In the genomic region with DNA sequence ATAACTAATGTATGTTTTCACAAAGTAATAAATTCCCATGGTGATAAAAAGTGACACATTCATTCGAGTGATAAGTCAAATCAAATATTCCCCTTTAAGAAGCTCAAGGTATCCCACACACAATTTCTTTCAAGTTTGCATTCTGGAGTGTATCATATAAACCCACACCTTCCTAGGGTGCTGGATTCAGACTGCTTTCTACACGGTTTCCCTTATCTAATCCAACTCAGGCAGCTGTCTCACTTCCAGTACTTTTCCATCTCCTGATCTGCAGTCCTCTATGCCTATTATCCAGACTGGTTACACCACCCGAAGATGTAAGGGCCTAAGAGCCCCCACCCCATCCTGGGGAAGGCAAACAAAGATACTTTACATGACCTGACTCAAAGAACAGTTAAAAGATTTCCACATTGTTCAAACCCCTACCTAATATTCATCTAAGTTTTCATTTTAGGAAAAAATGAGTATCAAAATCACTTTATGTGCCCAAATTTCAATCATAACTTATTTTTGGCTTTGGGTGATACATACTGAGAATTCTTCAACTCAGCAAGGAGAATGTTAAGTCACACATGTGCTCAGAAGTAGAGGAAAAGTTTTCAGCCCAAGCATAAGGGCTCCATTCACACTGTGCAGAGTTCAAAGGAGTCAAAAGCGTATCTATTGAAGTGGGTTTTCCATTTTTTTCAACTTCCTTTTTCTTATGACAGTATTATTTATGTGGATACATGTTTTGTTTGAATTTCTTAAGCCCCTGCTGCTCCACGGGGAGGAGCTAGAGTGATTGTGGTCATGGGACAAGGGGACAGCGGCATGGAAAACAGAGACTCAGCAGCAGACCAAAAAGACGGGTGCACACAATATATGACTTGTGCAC, we compare ENCODE assay signal across 8 cellular contexts. TPM values are rescaled to one million over a fixed set of nuclear protein-coding genes. Genes with fewer than 3 reads are reported as not detected.
DNase-seq lines count a peak whose midpoint lies in the region; ATAC-seq and TF ChIP-seq lines count a peak whose summit lies in the region.

No MANE protein-coding gene starts in this region.

- H3K4me2 ChIP-seq in hepatocyte (peak overlapping the region; percentile 67), Karpas-422 (ENCODE audit: low read depth, low read length, poor library complexity, severe bottlenecking) (no peak overlapping the region)

- H3K4me1 ChIP-seq in hepatocyte (ENCODE audit: insufficient read depth) (peaks cover 42% of the 10 kb centered on the region), spleen (peaks cover 35 to 90% (median 67%) of the 10 kb centered on the region in 6 donors), Karpas-422 (ENCODE audit: low read length) (peaks cover 33% of the 10 kb centered on the region)

- H3K9ac ChIP-seq in Karpas-422 (ENCODE audit: low read length) = no peak overlapping the region

- H3K36me3 ChIP-seq in hepatocyte (replicated peaks; ENCODE audit: insufficient read depth, low read depth) (no peaks in the 10 kb centered on the region), spleen (no peaks in the 10 kb centered on the region), Karpas-422 (ENCODE audit: insufficient read depth, low read length) (no peaks in the 10 kb centered on the region)

- no peaks in the 10 kb centered on the region for H3K9me3 ChIP-seq in hepatocyte (ENCODE audit: low read depth)
- H3K9me3 ChIP-seq in spleen = no peaks in the 10 kb centered on the region
- no peaks in the 10 kb centered on the region for H3K9me3 ChIP-seq in Karpas-422 (ENCODE audit: low read length)

- peak overlapping the region; percentile 93 for H3K27ac Mint-ChIP-seq in activated naive CD4-positive, alpha-beta T cell treated with anti-CD3 and anti-CD28 coated beads for 36 hours

- H3K9me3 Mint-ChIP-seq in activated naive CD4-positive, alpha-beta T cell treated with anti-CD3 and anti-CD28 coated beads for 36 hours = no peaks in the 10 kb centered on the region

- ATAC-seq in GM21528 (IDR thresholded peaks at IDR 0.05; ENCODE audit: low FRiP score, unreplicated experiment) (no peak), GM18868 (IDR thresholded peaks at IDR 0.05; ENCODE audit: unreplicated experiment) (no peak)

- H3K27me3 ChIP-seq in hepatocyte = no peaks in the 10 kb centered on the region
- H3K27me3 ChIP-seq in spleen (replicated peaks in 1 of 7) = no peaks in the 10 kb centered on the region
- H3K27me3 ChIP-seq in Karpas-422 (ENCODE audit: low read length) = no peaks in the 10 kb centered on the region

- no peaks in the 10 kb centered on the region for H3K9me2 ChIP-seq in hepatocyte (replicated peaks; ENCODE audit: insufficient read depth)
- H3K9me2 ChIP-seq in Karpas-422 (replicated peaks; ENCODE audit: insufficient read depth, low read length) = no peaks in the 10 kb centered on the region

- no peak for TF ChIP-seq POLR2A in spleen (IDR thresholded peaks at IDR 0.05)

- H3K27ac ChIP-seq in hepatocyte (peak overlapping the region; percentile 96), spleen (peak overlapping the region in 7 of 8 donors; percentile 77 to 91 (median 87)), Karpas-422 (ENCODE audit: low read length) (no peak overlapping the region)

- H3K4me1 Mint-ChIP-seq in activated naive CD4-positive, alpha-beta T cell treated with anti-CD3 and anti-CD28 coated beads for 36 hours (ENCODE audit: low read depth) = peaks cover 64% of the 10 kb centered on the region

- DNase-seq in NCI-H524 (lab: John Stamatoyannopoulos, UW) (peak; percentile 14 to 51), hepatocyte (ENCODE audit: low spot score) (peak; percentile 27), spleen (no peak), Karpas-422 (no peak)
- peak; percentile 65 for DNase-seq in activated naive CD4-positive, alpha-beta T cell treated with anti-CD3 and anti-CD28 coated beads for 36 hours

- H3K4me3 ChIP-seq in hepatocyte (no peak overlapping the region), spleen (peak overlapping the region in 1 of 8 donors; percentile 1), Karpas-422 (ENCODE audit: low read length) (no peak overlapping the region)

- TF ChIP-seq CTCF in GM12872 (IDR thresholded peaks at IDR 0.05; ENCODE audit: insufficient read depth, low read depth, low read length) (0 out of 3 replicates have a peak, but pooled peaks have one; percentile 3), hepatocyte (IDR thresholded peaks at IDR 0.05; ENCODE audit: poor library complexity) (peak; percentile 15), spleen (IDR thresholded peaks at IDR 0.05 in 8 of 11, conservative IDR thresholded peaks at IDR 0.05 in 3 of 11) (no peak)

- H2AFZ ChIP-seq in hepatocyte (no peak overlapping the region), Karpas-422 (ENCODE audit: low read length) (no peak overlapping the region)

- H3K79me2 ChIP-seq in hepatocyte (peaks cover 71% of the 10 kb centered on the region), Karpas-422 (ENCODE audit: low read length) (no peaks in the 10 kb centered on the region)

- H3K4me3 Mint-ChIP-seq in activated naive CD4-positive, alpha-beta T cell treated with anti-CD3 and anti-CD28 coated beads for 36 hours = peak overlapping the region; percentile 58

- no peaks in the 10 kb centered on the region for H3K36me3 Mint-ChIP-seq in activated naive CD4-positive, alpha-beta T cell treated with anti-CD3 and anti-CD28 coated beads for 36 hours (ENCODE audit: low read depth)

- CTCF ChIA-PET in activated naive CD4-positive, alpha-beta T cell treated with anti-CD3 and anti-CD28 coated beads for 36 hours (lab: Charles Lee) = interaction anchor here (0.7 to 9.2 kb wide), 7 partner anchors 11 to 120 kb away, joined by 3 to 71 read pairs (median 4); no protein-coding TSS in a partner anchor

- 23% methylated on average over 7 of the region's 7 CpGs for WGBS in hepatocyte (ENCODE audit: low lambda C conversion rate, missing lambda C conversion rate)
- 17 to 21% (median 20%) methylated on average over 7 of the region's 7 CpGs for WGBS in spleen, 5 donors

- H3K27me3 Mint-ChIP-seq in activated naive CD4-positive, alpha-beta T cell treated with anti-CD3 and anti-CD28 coated beads for 36 hours (ENCODE audit: low read depth) = no peaks in the 10 kb centered on the region

- intact Hi-C loops in activated naive CD4-positive, alpha-beta T cell treated with anti-CD3 and anti-CD28 coated beads for 36 hours (cut with micrococcal nuclease) = loop anchor here (1.0 to 5.0 kb wide), 8 partner anchors 25 to 1298 kb away; a partner anchor contains a TSS
- intact Hi-C loops in spleen (cut with DNase I; ENCODE audit: low total_unique reads) = no loop called here

- H4K20me1 ChIP-seq in hepatocyte (ENCODE audit: insufficient read depth, poor library complexity, severe bottlenecking) = no peaks in the 10 kb centered on the region
- no peaks in the 10 kb centered on the region for H4K20me1 ChIP-seq in Karpas-422 (ENCODE audit: insufficient read depth, low read depth, low read length)

RNA-seq across cellular contexts. Expression of a gene that starts 41.8 kb away (rescaled TPM):
- 10 to 100 TPM; 36.4 to 43.7 TPM for total RNA-seq in activated naive CD4-positive, alpha-beta T cell treated with anti-CD3 and anti-CD28 coated beads for 36 hours
- 109 and 137 TPM in 2 replicates for total RNA-seq in hepatocyte
- polyA plus RNA-seq in hepatocyte = 76.5 and 110 TPM in 2 replicates
- 100 to 1,000 TPM in 2 of 7 donors, 10 to 100 TPM in 5; 71.2 to 119 (median 79.1) TPM for total RNA-seq in spleen
- polyA plus RNA-seq in spleen = 10 to 100 TPM; 12.0 to 26.1 (median 17.1) TPM
- total RNA-seq in Karpas-422 (2014; rRNA removed; shearing (Covaris generic); ENCODE audit: low replicate concordance) = 11.1 and 14.9 TPM in 2 replicates

RNA-seq across cellular contexts. Expression of a gene that starts 55.9 kb away (rescaled TPM):
- 10 to 100 TPM; 19.9 to 21.9 TPM for total RNA-seq in activated naive CD4-positive, alpha-beta T cell treated with anti-CD3 and anti-CD28 coated beads for 36 hours
- 0.37 and 0.72 TPM in 2 replicates for total RNA-seq in hepatocyte
- polyA plus RNA-seq in hepatocyte = 1.5 and 1.8 TPM in 2 replicates
- total RNA-seq in spleen = 100 to 1,000 TPM in 3 of 7 donors, 10 to 100 TPM in 4; 68.4 to 220 (median 91.7) TPM
- 10 to 100 TPM; 23.6 to 30.9 (median 23.7) TPM for polyA plus RNA-seq in spleen
- total RNA-seq in Karpas-422 (2014; rRNA removed; shearing (Covaris generic); ENCODE audit: low replicate concordance) = 0.97 and 2.5 TPM in 2 replicates

Comparison
In these comparisons a context has a peak if more than half of its experiments do, and no peak if none do; other contexts are left out.
1. CTCF ChIP-seq: peak in GM12872 (single experiment) and hepatocyte (single experiment); none in spleen (0 of 11).
2. DNase-seq: peak in NCI-H524 (2 of 2), activated naive CD4-positive, alpha-beta T cell treated with anti-CD3 and anti-CD28 coated beads for 36 hours (single experiment) and hepatocyte (single experiment); none in spleen (single experiment) and Karpas-422 (single experiment).